3 cellular contexts compared by ENCODE assay signal in the genomic region with DNA sequence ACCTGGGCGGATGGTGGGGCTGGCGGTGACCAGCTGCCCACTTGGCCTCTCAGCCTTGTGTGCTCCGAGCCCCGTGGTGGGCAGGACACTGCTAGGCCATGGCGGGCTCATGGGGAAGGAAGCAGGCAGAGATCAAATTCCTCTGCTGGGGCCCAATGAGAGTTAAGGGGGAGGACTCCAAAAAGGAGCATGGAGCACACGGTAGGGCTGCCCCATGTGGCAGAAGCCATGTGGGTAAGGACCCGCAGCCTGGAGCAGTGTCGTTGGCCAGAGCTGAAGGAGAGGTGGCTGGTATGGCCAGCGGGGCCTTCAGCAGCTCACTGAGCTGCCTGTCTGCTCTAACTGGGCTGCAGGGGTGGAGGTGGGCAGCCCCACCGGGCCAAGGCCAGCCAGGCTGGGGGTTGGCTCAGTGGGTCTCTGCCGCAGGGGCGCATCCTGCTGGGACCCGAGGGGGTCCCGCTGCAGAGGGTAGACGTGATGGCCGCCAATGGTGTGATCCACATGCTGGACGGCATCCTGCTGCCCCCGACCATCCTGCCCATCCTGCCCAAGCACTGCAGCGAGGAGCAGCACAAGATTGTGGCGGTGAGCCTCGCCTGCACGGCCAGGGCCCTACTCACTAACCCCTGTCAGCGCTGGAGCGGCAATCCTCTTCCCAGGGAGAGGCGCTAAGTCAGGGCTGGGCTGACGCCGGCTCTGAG.
TF ChIP-seq lines count a peak whose summit lies in the region.

No MANE protein-coding gene starts in this region.

TF ChIP-seq in GM23338, 12 proteins besides CTCF, POLR2A, EP300 and RAD21 (continues in another document):
- TF ChIP-seq NANOG (IDR thresholded peaks at IDR 0.05; ENCODE audit: borderline replicate concordance) (no peak), POLR2AphosphoS5 (IDR thresholded peaks at IDR 0.05; ENCODE audit: low read depth) (no peak), EZH2 (IDR thresholded peaks at IDR 0.05; ENCODE audit: low read depth, unreplicated experiment) (no peak), ZNF331 (CRISPR knock-in tag; IDR thresholded peaks at IDR 0.05; ENCODE audit: low read depth) (no peak), EZH2phosphoT487 (IDR thresholded peaks at IDR 0.05; ENCODE audit: unreplicated experiment) (no peak), CREB1 (CRISPR knock-in tag; IDR thresholded peaks at IDR 0.05; ENCODE audit: low read depth) (no peak), STAT1 (IDR thresholded peaks at IDR 0.05; ENCODE audit: unreplicated experiment) (no peak)
- TF ChIP-seq, protein P1, sequence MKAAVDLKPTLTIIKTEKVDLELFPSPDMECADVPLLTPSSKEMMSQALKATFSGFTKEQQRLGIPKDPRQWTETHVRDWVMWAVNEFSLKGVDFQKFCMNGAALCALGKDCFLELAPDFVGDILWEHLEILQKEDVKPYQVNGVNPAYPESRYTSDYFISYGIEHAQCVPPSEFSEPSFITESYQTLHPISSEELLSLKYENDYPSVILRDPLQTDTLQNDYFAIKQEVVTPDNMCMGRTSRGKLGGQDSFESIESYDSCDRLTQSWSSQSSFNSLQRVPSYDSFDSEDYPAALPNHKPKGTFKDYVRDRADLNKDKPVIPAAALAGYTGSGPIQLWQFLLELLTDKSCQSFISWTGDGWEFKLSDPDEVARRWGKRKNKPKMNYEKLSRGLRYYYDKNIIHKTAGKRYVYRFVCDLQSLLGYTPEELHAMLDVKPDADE (IDR thresholded peaks at IDR 0.05), result no peak

TF ChIP-seq in IMR-90, 13 proteins besides CTCF, POLR2A, EP300 and RAD21:
- TF ChIP-seq MAFK (IDR thresholded peaks at IDR 0.05; ENCODE audit: low read depth, low read length) (no peak), CHD1 (IDR thresholded peaks at IDR 0.05; ENCODE audit: low read depth, low read length) (no peak), NFE2L2 (IDR thresholded peaks at IDR 0.05; ENCODE audit: low read depth, low read length) (no peak), RCOR1 (IDR thresholded peaks at IDR 0.05; ENCODE audit: insufficient replicate concordance, low read length) (no peak), MAZ (IDR thresholded peaks at IDR 0.05; ENCODE audit: borderline replicate concordance, low read depth, low read length) (no peak), FOS (IDR thresholded peaks at IDR 0.05; ENCODE audit: low read depth, low read length) (no peak), MXI1 (IDR thresholded peaks at IDR 0.05; ENCODE audit: borderline replicate concordance, low read depth, low read length) (no peak), CEBPB (IDR thresholded peaks at IDR 0.05; ENCODE audit: low read depth, low read length) (no peak), BHLHE40 (IDR thresholded peaks at IDR 0.05; ENCODE audit: low read depth, low read length) (no peak), RFX5 (IDR thresholded peaks at IDR 0.05; ENCODE audit: low read depth, low read length) (no peak), SMC3 (IDR thresholded peaks at IDR 0.05; ENCODE audit: low read depth, low read length) (no peak)
- TF ChIP-seq, protein P2, sequence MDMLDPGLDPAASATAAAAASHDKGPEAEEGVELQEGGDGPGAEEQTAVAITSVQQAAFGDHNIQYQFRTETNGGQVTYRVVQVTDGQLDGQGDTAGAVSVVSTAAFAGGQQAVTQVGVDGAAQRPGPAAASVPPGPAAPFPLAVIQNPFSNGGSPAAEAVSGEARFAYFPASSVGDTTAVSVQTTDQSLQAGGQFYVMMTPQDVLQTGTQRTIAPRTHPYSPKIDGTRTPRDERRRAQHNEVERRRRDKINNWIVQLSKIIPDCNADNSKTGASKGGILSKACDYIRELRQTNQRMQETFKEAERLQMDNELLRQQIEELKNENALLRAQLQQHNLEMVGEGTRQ (IDR thresholded peaks at IDR 0.05; ENCODE audit: low read depth, low read length), result no peak
- TF ChIP-seq, protein P3, sequence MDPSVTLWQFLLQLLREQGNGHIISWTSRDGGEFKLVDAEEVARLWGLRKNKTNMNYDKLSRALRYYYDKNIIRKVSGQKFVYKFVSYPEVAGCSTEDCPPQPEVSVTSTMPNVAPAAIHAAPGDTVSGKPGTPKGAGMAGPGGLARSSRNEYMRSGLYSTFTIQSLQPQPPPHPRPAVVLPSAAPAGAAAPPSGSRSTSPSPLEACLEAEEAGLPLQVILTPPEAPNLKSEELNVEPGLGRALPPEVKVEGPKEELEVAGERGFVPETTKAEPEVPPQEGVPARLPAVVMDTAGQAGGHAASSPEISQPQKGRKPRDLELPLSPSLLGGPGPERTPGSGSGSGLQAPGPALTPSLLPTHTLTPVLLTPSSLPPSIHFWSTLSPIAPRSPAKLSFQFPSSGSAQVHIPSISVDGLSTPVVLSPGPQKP (IDR thresholded peaks at IDR 0.05; ENCODE audit: borderline replicate concordance, low read depth, low read length), result no peak

TF ChIP-seq in H1, 55 proteins besides CTCF, POLR2A, EP300 and RAD21:
- TF ChIP-seq, protein P4, sequence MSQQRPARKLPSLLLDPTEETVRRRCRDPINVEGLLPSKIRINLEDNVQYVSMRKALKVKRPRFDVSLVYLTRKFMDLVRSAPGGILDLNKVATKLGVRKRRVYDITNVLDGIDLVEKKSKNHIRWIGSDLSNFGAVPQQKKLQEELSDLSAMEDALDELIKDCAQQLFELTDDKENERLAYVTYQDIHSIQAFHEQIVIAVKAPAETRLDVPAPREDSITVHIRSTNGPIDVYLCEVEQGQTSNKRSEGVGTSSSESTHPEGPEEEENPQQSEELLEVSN (IDR thresholded peaks at IDR 0.05), result peak; percentile 28; the same call in 1 of the 2 replicates
- TF ChIP-seq, protein P5, sequence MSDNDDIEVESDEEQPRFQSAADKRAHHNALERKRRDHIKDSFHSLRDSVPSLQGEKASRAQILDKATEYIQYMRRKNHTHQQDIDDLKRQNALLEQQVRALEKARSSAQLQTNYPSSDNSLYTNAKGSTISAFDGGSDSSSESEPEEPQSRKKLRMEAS (IDR thresholded peaks at IDR 0.05), result peak; percentile 79
- no peak for TF ChIP-seq SIN3A (conservative IDR thresholded peaks at IDR 0.05 in 1 of 2, IDR thresholded peaks at IDR 0.05 in 1 of 2; ENCODE audit: low read depth in 1 of 2, low read length in 2 of 2)
